ENCODE assay signal across 8 cellular contexts in genomic region chr15:69433831-69434230, GRCh38.
"Had no signal": no experiment of that assay in that cellular context is flagged by ENCODE, and none has a peak within 500 bp of the region (broad histone marks: within the 10 kb centered on the region; RNA-seq: fewer than 3 reads in every experiment).

No MANE protein-coding gene starts in this region.

- H3K27ac ChIP-seq: GM23248 had no signal

- DNase-seq: GM23248, GOT3, H7, H9, HCEC 1CT had no signal

- H3K9me3 Mint-ChIP-seq: GM23338, H9 had no signal

- H3K4me3 Mint-ChIP-seq: GM23338, H9 had no signal

- H3K4me1 Mint-ChIP-seq: GM23338, H9 had no signal

- H3K4me1 ChIP-seq: HAP-1 had no signal

- H3K9me3 ChIP-seq: HAP-1 had no signal

- H3K27ac Mint-ChIP-seq: GM23338 had no signal

- H3K4me3 ChIP-seq: GM23248, GM23338, HAP-1 had no signal

- ATAC-seq: GM23338, HCT116 had no signal
